Comparison of ENCODE assay signal across 15 cellular contexts in the genomic region with DNA sequence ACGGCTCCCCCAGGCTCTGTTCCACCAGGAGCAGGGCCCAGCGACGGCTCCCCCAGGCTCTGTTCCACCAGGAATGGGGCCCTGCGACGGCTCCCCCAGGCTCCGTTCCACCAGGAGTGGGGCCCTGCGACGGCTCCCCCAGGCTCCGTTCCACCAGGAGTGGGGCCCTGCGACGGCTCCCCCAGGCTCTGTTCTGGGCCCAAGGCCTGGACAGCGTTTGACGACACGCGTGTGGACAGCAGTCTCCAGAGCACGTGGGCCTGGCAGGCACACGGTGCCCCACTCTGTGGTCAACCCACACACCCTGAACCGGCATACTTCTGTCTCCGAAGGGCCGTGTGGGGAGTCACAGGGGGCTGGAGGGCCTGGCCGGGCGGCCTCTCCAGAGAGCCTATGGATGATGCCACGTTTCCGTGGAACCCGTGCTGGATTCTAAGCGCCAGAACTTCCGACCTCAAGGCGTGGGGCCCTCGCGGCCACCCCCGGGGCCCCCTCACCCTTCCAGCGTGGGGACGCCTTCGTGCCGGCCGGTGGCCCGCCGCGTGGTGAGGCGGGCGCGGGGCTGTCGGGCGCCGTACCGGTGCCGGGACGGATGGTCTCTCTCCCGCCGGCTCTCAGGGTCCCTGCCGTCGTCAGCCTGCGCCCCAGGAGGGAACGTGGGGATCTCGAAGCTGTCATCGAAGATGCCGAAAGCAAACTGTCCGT. TPM values are rescaled to one million over a fixed set of nuclear protein-coding genes. Genes with fewer than 3 reads are reported as not detected.
A peak's percentile ranks its signal among the peaks of the same experiment; 100 is the strongest.
DNase-seq lines count a peak whose midpoint lies in the region; ATAC-seq and TF ChIP-seq lines count a peak whose summit lies in the region.
"Had no signal": no experiment of that assay in that cellular context is flagged by ENCODE, and none has a peak within 500 bp of the region (broad histone marks: within the 10 kb centered on the region; RNA-seq: fewer than 3 reads in every experiment).

No MANE protein-coding gene starts in this region.

- H2BK15ac ChIP-seq in mesenchymal stem cell (ENCODE audit: low read depth, poor library complexity, severe bottlenecking), result no peak overlapping the region

- no peak overlapping the region for H3K23ac ChIP-seq in mesenchymal stem cell (ENCODE audit: low read length in 2 of 2)

- H3K27ac ChIP-seq in mesenchymal stem cell (ENCODE audit: low read length, poor library complexity, severe bottlenecking), result no peak overlapping the region

- no peak overlapping the region for H2BK120ac ChIP-seq in mesenchymal stem cell (ENCODE audit: low read depth, low read length)

- H4K91ac ChIP-seq in mesenchymal stem cell (ENCODE audit: low read length), result peak overlapping the region; percentile 2

- peaks cover 18% of the 10 kb centered on the region for H3K79me1 ChIP-seq in mesenchymal stem cell (replicated peaks; ENCODE audit: low read length, poor library complexity, severe bottlenecking)

- no peak overlapping the region for H3K14ac ChIP-seq in mesenchymal stem cell (ENCODE audit: low read length in 2 of 2)

- no peak overlapping the region for H3K4ac ChIP-seq in mesenchymal stem cell (ENCODE audit: low read depth in 1 of 2, low read length in 2 of 2)

- no peak overlapping the region for H4K8ac ChIP-seq in mesenchymal stem cell (ENCODE audit: low read length)

- no peak overlapping the region for H3K18ac ChIP-seq in mesenchymal stem cell (ENCODE audit: low read depth in 1 of 2, low read length in 2 of 2)

- DNase-seq in GM10266 (ENCODE audit: extremely low spot score) (peak; percentile 29), mesenchymal stem cell (no peak), NCI-H1092 treated with DMSO at 0.1 percent for 48 hours (lab: John Stamatoyannopoulos, UW) (no peak)
- DNase-seq: C1 segment of cervical spinal cord; Caco-2; CD8-positive, alpha-beta T cell; DMS153; DND-41; GOT3; HFFc6 had no signal

- WGBS in mesenchymal stem cell, result 98% methylated on average over 52 of the region's 58 CpGs

- no peak for TF ChIP-seq CTCF in GM10266 (IDR thresholded peaks at IDR 0.05; ENCODE audit: control insufficient read depth, insufficient read depth, low read depth, missing control alignments)

- peaks cover 46 to 94% of the 10 kb centered on the region in 2 experiments for H3K36me3 ChIP-seq in mesenchymal stem cell (ENCODE audit: control insufficient read depth in 1 of 2, insufficient read depth in 2 of 2, low read depth in 1 of 2, low read length in 2 of 2)

- H3K4me1 ChIP-seq in mesenchymal stem cell (ENCODE audit: control insufficient read depth, insufficient read depth, low read depth, low read length), result peaks cover 6% of the 10 kb centered on the region
- H3K4me1 ChIP-seq: Caco-2, HAP-1 had no signal

- peak; percentile 7 for ATAC-seq in stimulated activated memory B cell treated with anti-CD40 and anti-IgM and Interleukin-4, amounts not matched to agents 10 μg/mL and 1 μg/mL and 100 μg/mL, for 72 hours
- no peak for ATAC-seq in GM21526 (IDR thresholded peaks at IDR 0.05; ENCODE audit: low FRiP score, unreplicated experiment)
- ATAC-seq: CD8-positive, alpha-beta T cell; GM12878 had no signal

- no peak overlapping the region for H2AK5ac ChIP-seq in mesenchymal stem cell (ENCODE audit: low read length, severe bottlenecking)

- H3K4me2 ChIP-seq in mesenchymal stem cell (ENCODE audit: low read length, poor library complexity, severe bottlenecking), result no peak overlapping the region

- H3K9me3 ChIP-seq in mesenchymal stem cell (ENCODE audit: control insufficient read depth, low read length), result no peaks in the 10 kb centered on the region
- H3K9me3 ChIP-seq: Caco-2, HAP-1 had no signal

- H2BK5ac ChIP-seq in mesenchymal stem cell (ENCODE audit: low read depth, low read length, poor library complexity, severe bottlenecking), result no peak overlapping the region

- peaks cover 26% of the 10 kb centered on the region for H3K4me1 Mint-ChIP-seq in stimulated activated memory B cell treated with anti-CD40 and anti-IgM and Interleukin-4, amounts not matched to agents 10 μg/mL and 1 μg/mL and 100 μg/mL, for 72 hours

- H2BK12ac ChIP-seq in mesenchymal stem cell (ENCODE audit: low read length in 2 of 2), result no peak overlapping the region

- no peak overlapping the region for H2AFZ ChIP-seq in mesenchymal stem cell (ENCODE audit: low read depth, low read length)

- H3K27me3 ChIP-seq in mesenchymal stem cell (ENCODE audit: control insufficient read depth in 1 of 2, insufficient read depth in 1 of 2, low read length in 2 of 2), result no peaks in the 10 kb centered on the region

- no peaks in the 10 kb centered on the region for H3K9me3 Mint-ChIP-seq in stimulated activated memory B cell treated with anti-CD40 and anti-IgM and Interleukin-4, amounts not matched to agents 10 μg/mL and 1 μg/mL and 100 μg/mL, for 72 hours
- H3K9me3 Mint-ChIP-seq: CD8-positive, alpha-beta T cell; HFFc6 had no signal

- H3K4me3 ChIP-seq in mesenchymal stem cell (ENCODE audit: insufficient read depth in 1 of 2, low read depth in 1 of 2, low read length in 2 of 2), result no peak overlapping the region
- H3K4me3 ChIP-seq: GM12878, HAP-1 had no signal

- H3K27ac Mint-ChIP-seq in stimulated activated memory B cell treated with anti-CD40 and anti-IgM and Interleukin-4, amounts not matched to agents 10 μg/mL and 1 μg/mL and 100 μg/mL, for 72 hours, result no peak overlapping the region
- H3K27ac Mint-ChIP-seq: CD8-positive, alpha-beta T cell; HFFc6 had no signal

- no peak overlapping the region for H3K9ac ChIP-seq in mesenchymal stem cell (ENCODE audit: low read length)

- H3K4me3 Mint-ChIP-seq in stimulated activated memory B cell treated with anti-CD40 and anti-IgM and Interleukin-4, amounts not matched to agents 10 μg/mL and 1 μg/mL and 100 μg/mL, for 72 hours, result no peak overlapping the region
- H3K4me3 Mint-ChIP-seq: CD8-positive, alpha-beta T cell; HFFc6 had no signal

- H3K27me3 Mint-ChIP-seq in stimulated activated memory B cell treated with anti-CD40 and anti-IgM and Interleukin-4, amounts not matched to agents 10 μg/mL and 1 μg/mL and 100 μg/mL, for 72 hours, result no peaks in the 10 kb centered on the region

- peaks cover 37% of the 10 kb centered on the region for H3K36me3 Mint-ChIP-seq in stimulated activated memory B cell treated with anti-CD40 and anti-IgM and Interleukin-4, amounts not matched to agents 10 μg/mL and 1 μg/mL and 100 μg/mL, for 72 hours

RNA-seq across cellular contexts. Expression of a gene that starts 11.6 kb away (rescaled TPM):
- polyA plus RNA-seq in mesenchymal stem cell (2013, experiment 1 of 2), result 0.04 TPM
- 0.07 TPM for polyA plus RNA-seq in mesenchymal stem cell (2013, experiment 2 of 2)

RNA-seq across cellular contexts. Expression of a gene that starts 11.7 kb away (rescaled TPM):
- 41.9 TPM for polyA plus RNA-seq in mesenchymal stem cell (2013, experiment 1 of 2)
- 43.6 TPM for polyA plus RNA-seq in mesenchymal stem cell (2013, experiment 2 of 2)

RNA-seq across cellular contexts. Expression of a gene that starts 17.9 kb away (rescaled TPM):
- polyA plus RNA-seq in mesenchymal stem cell (2013, experiment 1 of 2), result 24.9 TPM
- 23.7 TPM for polyA plus RNA-seq in mesenchymal stem cell (2013, experiment 2 of 2)

RNA-seq across cellular contexts. Expression of a gene that starts 24.9 kb away (rescaled TPM):
- 33.8 TPM for polyA plus RNA-seq in mesenchymal stem cell (2013, experiment 1 of 2)
- 36.5 TPM for polyA plus RNA-seq in mesenchymal stem cell (2013, experiment 2 of 2)

RNA-seq across cellular contexts. Expression of a gene that starts 44.0 kb away (rescaled TPM):
- polyA plus RNA-seq in mesenchymal stem cell (2013, experiment 1 of 2), result not detected
- polyA plus RNA-seq in mesenchymal stem cell (2013, experiment 2 of 2), result 0.04 TPM
- polyA plus RNA-seq: BJ, GM12878 had no signal
